In genomic region chr10:51422311-51423120, GRCh38 we compare ENCODE assay signal across 9 cellular contexts.
DNase-seq lines count a peak whose midpoint lies in the region; ATAC-seq and TF ChIP-seq lines count a peak whose summit lies in the region.
"Had no signal": no experiment of that assay in that cellular context is flagged by ENCODE, and none has a peak within 500 bp of the region (broad histone marks: within the 10 kb centered on the region; RNA-seq: fewer than 3 reads in every experiment).

No MANE protein-coding gene starts in this region.

- no peak overlapping the region for H3K4me3 ChIP-seq in BJ (ENCODE audit: low read depth, low read length)
- no peak overlapping the region for H3K4me3 ChIP-seq in Panc1 (ENCODE audit: low read depth in 2 of 2, low read length in 2 of 2)
- H3K4me3 ChIP-seq in stomach: no peak overlapping the region

- H3K27ac ChIP-seq in Panc1 (ENCODE audit: low read length) (no peak overlapping the region), stomach (peak overlapping the region in 3 of 5 donors; percentile 46 to 59 (median 47))
- H3K27ac ChIP-seq: neutrophil had no signal

- WGBS in stomach, 5 donors: 48 to 61% (median 57%) methylated on average over 6 of the region's 6 CpGs

- H3K9me3 ChIP-seq in Panc1 (ENCODE audit: control insufficient read depth, insufficient read depth, low read depth, low read length): no peaks in the 10 kb centered on the region
- no peaks in the 10 kb centered on the region for H3K9me3 ChIP-seq in stomach
- H3K9me3 ChIP-seq: neutrophil had no signal

- TF ChIP-seq CTCF in BJ (IDR thresholded peaks at IDR 0.05; ENCODE audit: insufficient read depth, low read depth, low read length): peak; percentile 81
- TF ChIP-seq CTCF in Panc1 (IDR thresholded peaks at IDR 0.05): peak; percentile 77
- TF ChIP-seq CTCF in stomach (IDR thresholded peaks at IDR 0.05): peak in 5 of 7 experiments; percentile 43 to 76 (median 58)

- TF ChIP-seq EP300 in stomach (IDR thresholded peaks at IDR 0.05): no peak

- intact Hi-C loops in Panc1 (cut with micrococcal nuclease; ENCODE audit: unreplicated experiment) (loop anchor here (2.0 kb wide), 1 partner anchor 360 kb away; no protein-coding TSS in a partner anchor), stomach (cut with DNase I; ENCODE audit: low total_unique reads) (no loop called here)

- H3K27me3 ChIP-seq in BJ (ENCODE audit: control insufficient read depth, insufficient read depth, low read length) (no peaks in the 10 kb centered on the region), Panc1 (ENCODE audit: control insufficient read depth, insufficient read depth, low read length) (no peaks in the 10 kb centered on the region), stomach (no peaks in the 10 kb centered on the region)
- H3K27me3 ChIP-seq: neutrophil had no signal

- H3K4me1 ChIP-seq in Panc1 (ENCODE audit: control insufficient read depth, insufficient read depth, low read length) (no peaks in the 10 kb centered on the region), stomach (peaks cover 0 to 13% (median 6%) of the 10 kb centered on the region in 4 donors)

- in situ Hi-C loops in Panc1 (cut with HindIII; ENCODE audit: low pct_unique_long_range_greater_than_20kb, low sequenced_read_pairs): no loop called here

- POLR2A ChIA-PET in BJ (lab: Charles Lee): no interaction called here
- POLR2A ChIA-PET in Panc1 (lab: Charles Lee): no interaction called here

- ATAC-seq in GM18505 (IDR thresholded peaks at IDR 0.05; ENCODE audit: unreplicated experiment): peak; percentile 73
- ATAC-seq in HG02981 (IDR thresholded peaks at IDR 0.05; ENCODE audit: unreplicated experiment): peak; percentile 83
- no peak for ATAC-seq in Panc1

- DNase-seq in BJ (ENCODE audit: low read depth) (no peak), Panc1 (ENCODE audit: low read depth, low spot score) (peak; percentile 12), cerebellar cortex (ENCODE audit: low spot score) (peak; percentile 49), left kidney (ENCODE audit: low read depth, low spot score) (peak; percentile 84), stomach (peak; percentile 67), NCI-H1930 (lab: John Stamatoyannopoulos, UW) (no peak)

- H3K36me3 ChIP-seq in BJ (ENCODE audit: control insufficient read depth, insufficient read depth, low read length): no peaks in the 10 kb centered on the region
- no peaks in the 10 kb centered on the region for H3K36me3 ChIP-seq in Panc1 (ENCODE audit: control insufficient read depth, insufficient read depth, low read length)
- no peaks in the 10 kb centered on the region for H3K36me3 ChIP-seq in stomach
- H3K36me3 ChIP-seq: neutrophil had no signal

- CTCF ChIA-PET in BJ (lab: Yijun Ruan, JAX) (interaction anchor here (0.6 to 2.6 kb wide), 24 partner anchors 9 to 793 kb away, joined by 3 to 30 read pairs (median 3); partner anchors contain the start of gene PRKG1), Panc1 (lab: Charles Lee) (no interaction called here)

- TF ChIP-seq POLR2A in GM18505 (IDR thresholded peaks at IDR 0.05; ENCODE audit: borderline replicate concordance, extremely low read depth, insufficient read depth, insufficient read length) (no peak), stomach (IDR thresholded peaks at IDR 0.05) (no peak)

- BruUV-seq in Panc1 (replicated peaks; lab: Mats Ljungman, UMichigan): no TSS peak

Comparison
In these comparisons a context has a peak if more than half of its experiments do, and no peak if none do; other contexts are left out.
1. DNase-seq: peak in Panc1 (single experiment), cerebellar cortex (single experiment), left kidney (single experiment) and stomach (single experiment); none in BJ (single experiment) and NCI-H1930 (0 of 2).
2. Peak in every context shown above with its lines, with median percentiles within 50 percentile points of each other: CTCF ChIP-seq.